ENCODE assay signal across 32 cellular contexts in genomic region chr2:135230150-135230549, GRCh38.
"Had no signal": no experiment of that assay in that cellular context is flagged by ENCODE, and none has a peak within 500 bp of the region (broad histone marks: within the 10 kb centered on the region; RNA-seq: fewer than 3 reads in every experiment).

No MANE protein-coding gene starts in this region.

- DNase-seq: activated CD4-positive, alpha-beta memory T cell treated with anti-CD3 and anti-CD28 coated beads, Interleukin-2, amount 10 ng/mL, durations not matched to agents 7 days and 5 days; activated CD4-positive, alpha-beta T cell treated with anti-CD3 and anti-CD28 coated beads, Interleukin-2, amount 10 ng/mL, durations not matched to agents 24 days and 14 days; activated CD4-positive, CD25-positive, alpha-beta regulatory T cell treated with anti-CD3 and anti-CD28 coated beads, Interleukin-2, amount 50 U/mL, for 72 hours; activated gamma-delta T cell treated with Interleukin-2 at 50 U/mL for 16 hours; activated naive CD4-positive, alpha-beta T cell treated with anti-CD3 and anti-CD28 coated beads, Interleukin-2, amount 50 U/mL, for 16 hours; activated T-cell treated with anti-CD3 and anti-CD28 coated beads, Interleukin-2, amount 50 U/mL, for 4 hours; amniotic stem cell; central memory CD4-positive, alpha-beta T cell; effector CD8-positive, alpha-beta T cell; esophagus squamous epithelium; foreskin melanocyte; heart right ventricle; islet precursor cell; left cardiac atrium; left ventricle myocardium superior; mammary epithelial cell; naive thymus-derived CD4-positive, alpha-beta T cell; occipital lobe; right cardiac atrium; stimulated activated CD4-positive, alpha-beta T cell treated with anti-CD3 and anti-CD28 coated beads, Interleukin-15, amount 100 ng/mL, for 24 hours; stimulated activated CD4-positive, alpha-beta T cell treated with anti-CD3 and anti-CD28 coated beads, Interleukin-2, amount 100 ng/mL, for 24 hours; stimulated activated naive B cell treated with anti-CD40 and anti-IgM and Interleukin-4, amounts not matched to agents 10 μg/mL and 1 μg/mL and 100 μg/mL, for 72 hours; stomach; T-helper 17 cell; T1000; tibial artery; WERI-Rb-1 had no signal

- H3K4me3 ChIP-seq: esophagus squamous epithelium, heart right ventricle, stomach, tibial artery had no signal

- H3K27ac Mint-ChIP-seq: activated CD4-positive, alpha-beta memory T cell treated with anti-CD3 and anti-CD28 coated beads, Interleukin-2, amount 10 ng/mL, durations not matched to agents 7 days and 5 days; activated CD4-positive, alpha-beta T cell treated with anti-CD3 and anti-CD28 coated beads, Interleukin-2, amount 10 ng/mL, durations not matched to agents 24 days and 14 days; activated T-helper 17 cell treated with anti-CD3 and anti-CD28 coated beads, Interleukin-2, amount 50 U/mL, for 72 hours; dendritic cell treated with granulocyte-macrophage colony-stimulating factor and Interleukin-4, amounts not matched to agents 40 ng/mL and 50 ng/mL, for 4 days; naive thymus-derived CD4-positive, alpha-beta T cell; stimulated activated naive B cell treated with anti-CD40 and anti-IgM and Interleukin-4, amounts not matched to agents 10 μg/mL and 1 μg/mL and 100 μg/mL, for 72 hours; T-helper 17 cell had no signal

- FAIRE-seq: astrocyte, endometrium had no signal

- H3K27me3 Mint-ChIP-seq: activated CD4-positive, alpha-beta memory T cell treated with anti-CD3 and anti-CD28 coated beads, Interleukin-2, amount 10 ng/mL, durations not matched to agents 7 days and 5 days; activated CD4-positive, alpha-beta T cell treated with anti-CD3 and anti-CD28 coated beads, Interleukin-2, amount 10 ng/mL, durations not matched to agents 24 days and 14 days; activated T-helper 17 cell treated with anti-CD3 and anti-CD28 coated beads, Interleukin-2, amount 50 U/mL, for 72 hours; dendritic cell treated with granulocyte-macrophage colony-stimulating factor and Interleukin-4, amounts not matched to agents 40 ng/mL and 50 ng/mL, for 4 days; naive thymus-derived CD4-positive, alpha-beta T cell; stimulated activated naive B cell treated with anti-CD40 and anti-IgM and Interleukin-4, amounts not matched to agents 10 μg/mL and 1 μg/mL and 100 μg/mL, for 72 hours; T-helper 17 cell had no signal

- H3K4me3 Mint-ChIP-seq: activated CD4-positive, alpha-beta memory T cell treated with anti-CD3 and anti-CD28 coated beads, Interleukin-2, amount 10 ng/mL, durations not matched to agents 7 days and 5 days; activated CD4-positive, alpha-beta T cell treated with anti-CD3 and anti-CD28 coated beads, Interleukin-2, amount 10 ng/mL, durations not matched to agents 24 days and 14 days; activated T-cell treated with anti-CD3 and anti-CD28 coated beads, Interleukin-2, amount 50 U/mL, for 4 hours; activated T-helper 17 cell treated with anti-CD3 and anti-CD28 coated beads, Interleukin-2, amount 50 U/mL, for 72 hours; dendritic cell treated with granulocyte-macrophage colony-stimulating factor and Interleukin-4, amounts not matched to agents 40 ng/mL and 50 ng/mL, for 4 days; naive thymus-derived CD4-positive, alpha-beta T cell; neural crest cell; stimulated activated naive B cell treated with anti-CD40 and anti-IgM and Interleukin-4, amounts not matched to agents 10 μg/mL and 1 μg/mL and 100 μg/mL, for 72 hours; T-helper 17 cell had no signal

- H3K4me1 Mint-ChIP-seq: activated CD4-positive, alpha-beta memory T cell treated with anti-CD3 and anti-CD28 coated beads, Interleukin-2, amount 10 ng/mL, durations not matched to agents 7 days and 5 days; activated CD4-positive, alpha-beta T cell treated with anti-CD3 and anti-CD28 coated beads, Interleukin-2, amount 10 ng/mL, durations not matched to agents 24 days and 14 days; activated T-helper 17 cell treated with anti-CD3 and anti-CD28 coated beads, Interleukin-2, amount 50 U/mL, for 72 hours; naive thymus-derived CD4-positive, alpha-beta T cell; neural crest cell; stimulated activated naive B cell treated with anti-CD40 and anti-IgM and Interleukin-4, amounts not matched to agents 10 μg/mL and 1 μg/mL and 100 μg/mL, for 72 hours; T-helper 17 cell had no signal
